1 cellular context compared by ENCODE assay signal in genomic region chr19:34215006-34215665, GRCh38.
TF ChIP-seq lines count a peak whose summit lies in the region.

No MANE protein-coding gene starts in this region.

TF ChIP-seq in A549, 52 proteins besides CTCF, POLR2A, EP300 and RAD21 (continued from another document):
- TF ChIP-seq E2F6 (IDR thresholded peaks at IDR 0.05; ENCODE audit: borderline replicate concordance, low read depth): no peak
- TF ChIP-seq FOXS1 (CRISPR knock-in tag; IDR thresholded peaks at IDR 0.05): no peak
- TF ChIP-seq FOSL2 (IDR thresholded peaks at IDR 0.05): no peak
- TF ChIP-seq FOSL2 (CRISPR knock-in tag; IDR thresholded peaks at IDR 0.05): no peak
- TF ChIP-seq EHF (CRISPR knock-in tag; IDR thresholded peaks at IDR 0.05): no peak
- TF ChIP-seq PHF8 (IDR thresholded peaks at IDR 0.05; ENCODE audit: borderline replicate concordance, low read depth): no peak
- no peak for TF ChIP-seq RNF2 (IDR thresholded peaks at IDR 0.05; ENCODE audit: borderline replicate concordance, low read depth)
- no peak for TF ChIP-seq JUN (IDR thresholded peaks at IDR 0.05)
- TF ChIP-seq HOXB5 (CRISPR knock-in tag; IDR thresholded peaks at IDR 0.05): no peak
- TF ChIP-seq BCL3 (IDR thresholded peaks at IDR 0.05): no peak
- TF ChIP-seq EHMT2 (IDR thresholded peaks at IDR 0.05; ENCODE audit: low read depth): no peak
- TF ChIP-seq TFCP2L1 (CRISPR knock-in tag; IDR thresholded peaks at IDR 0.05): no peak
- no peak for TF ChIP-seq RFX5 (IDR thresholded peaks at IDR 0.05)
